Comparison of ENCODE assay signal across 12 cellular contexts in genomic region chr2:237614151-237614720, GRCh38. TPM values are rescaled to one million over a fixed set of nuclear protein-coding genes. Genes with fewer than 3 reads are reported as not detected.
A peak's percentile ranks its signal among the peaks of the same experiment; 100 is the strongest.
DNase-seq lines count a peak whose midpoint lies in the region; ATAC-seq and TF ChIP-seq lines count a peak whose summit lies in the region.
"Had no signal": no experiment of that assay in that cellular context is flagged by ENCODE, and none has a peak within 500 bp of the region (broad histone marks: within the 10 kb centered on the region; RNA-seq: fewer than 3 reads in every experiment).

No MANE protein-coding gene starts in this region.

- no peak for ATAC-seq in GM21576 (IDR thresholded peaks at IDR 0.05; ENCODE audit: unreplicated experiment)
- no peak for ATAC-seq in HG03095 (IDR thresholded peaks at IDR 0.05; ENCODE audit: unreplicated experiment)

- peaks cover 14% of the 10 kb centered on the region for H3K27me3 Mint-ChIP-seq in activated CD4-positive, alpha-beta memory T cell treated with anti-CD3 and anti-CD28 coated beads, Interleukin-2, amount 10 ng/mL, durations not matched to agents 7 days and 5 days

- CTCF ChIA-PET in AG04450 (lab: Charles Lee): interaction anchor here (1.1 kb wide), 1 partner anchor 12 kb away, joined by 3 read pairs; no protein-coding TSS in a partner anchor
- CTCF ChIA-PET in activated CD4-positive, alpha-beta memory T cell treated with anti-CD3 and anti-CD28 coated beads, Interleukin-2, amount 10 ng/mL, durations not matched to agents 7 days and 5 days (lab: Charles Lee): no interaction called here

- no peak overlapping the region for H3K27ac Mint-ChIP-seq in activated CD4-positive, alpha-beta memory T cell treated with anti-CD3 and anti-CD28 coated beads, Interleukin-2, amount 10 ng/mL, durations not matched to agents 7 days and 5 days
- H3K27ac Mint-ChIP-seq: activated T-helper 1 cell treated with anti-CD3 and anti-CD28 coated beads, Interleukin-12 subunit alpha, Interleukin-12 subunit beta, Interleukin-2, Interleukin-4 antibody, amounts not matched to agents 30 ng/mL and 10 ng/mL and 1 ng/mL, durations not matched to agents 14 hours and 24 hours and 36 hours had no signal

- H3K27me3 ChIP-seq in AG04450 (ENCODE audit: control insufficient read depth, insufficient read depth, low read length): no peaks in the 10 kb centered on the region

- no peak overlapping the region for H3K27ac ChIP-seq in AG04450 (ENCODE audit: low read depth, low read length)

- peak; percentile 5; the same call in 1 of the 2 replicates for TF ChIP-seq CTCF in AG04450 (IDR thresholded peaks at IDR 0.05; ENCODE audit: low read depth, low read length)
- TF ChIP-seq CTCF in GM12875 (IDR thresholded peaks at IDR 0.05; ENCODE audit: borderline replicate concordance, insufficient read depth, low read depth, low read length): peak; percentile 17; the same call in 1 of the 2 replicates

- no peaks in the 10 kb centered on the region for H3K9me3 ChIP-seq in AG04450 (ENCODE audit: control insufficient read depth, insufficient read depth, low read length)

- no peaks in the 10 kb centered on the region for H3K9me3 Mint-ChIP-seq in activated CD4-positive, alpha-beta memory T cell treated with anti-CD3 and anti-CD28 coated beads, Interleukin-2, amount 10 ng/mL, durations not matched to agents 7 days and 5 days
- H3K9me3 Mint-ChIP-seq: activated T-helper 1 cell treated with anti-CD3 and anti-CD28 coated beads, Interleukin-12 subunit alpha, Interleukin-12 subunit beta, Interleukin-2, Interleukin-4 antibody, amounts not matched to agents 30 ng/mL and 10 ng/mL and 1 ng/mL, durations not matched to agents 14 hours and 24 hours and 36 hours had no signal

- H3K4me1 Mint-ChIP-seq in activated CD4-positive, alpha-beta memory T cell treated with anti-CD3 and anti-CD28 coated beads, Interleukin-2, amount 10 ng/mL, durations not matched to agents 7 days and 5 days: peaks cover 18% of the 10 kb centered on the region

- H3K36me3 Mint-ChIP-seq in activated CD4-positive, alpha-beta memory T cell treated with anti-CD3 and anti-CD28 coated beads, Interleukin-2, amount 10 ng/mL, durations not matched to agents 7 days and 5 days (ENCODE audit: low read depth): no peaks in the 10 kb centered on the region

- H3K4me3 Mint-ChIP-seq in activated CD4-positive, alpha-beta memory T cell treated with anti-CD3 and anti-CD28 coated beads, Interleukin-2, amount 10 ng/mL, durations not matched to agents 7 days and 5 days: no peak overlapping the region
- H3K4me3 Mint-ChIP-seq: activated T-helper 1 cell treated with anti-CD3 and anti-CD28 coated beads, Interleukin-12 subunit alpha, Interleukin-12 subunit beta, Interleukin-2, Interleukin-4 antibody, amounts not matched to agents 30 ng/mL and 10 ng/mL and 1 ng/mL, durations not matched to agents 14 hours and 24 hours and 36 hours had no signal

- H3K4me3 ChIP-seq in AG04450 (ENCODE audit: low read depth, low read length) (no peak overlapping the region), GM12875 (ENCODE audit: low read depth, low read length) (no peak overlapping the region)

- POLR2A ChIA-PET in AG04450 (lab: Yijun Ruan, JAX): no interaction called here
- POLR2A ChIA-PET in activated CD4-positive, alpha-beta memory T cell treated with anti-CD3 and anti-CD28 coated beads, Interleukin-2, amount 10 ng/mL, durations not matched to agents 7 days and 5 days (lab: Charles Lee): no interaction called here

- DNase-seq in AG04450 (ENCODE audit: low read depth, low spot score) (no peak), SW480 (ENCODE audit: low spot score) (peak; percentile 86), left kidney (ENCODE audit: low read depth, low spot score) (peak; percentile 67), RPMI8226 (no peak)
- no peak for DNase-seq in activated CD4-positive, alpha-beta memory T cell treated with anti-CD3 and anti-CD28 coated beads, Interleukin-2, amount 10 ng/mL, durations not matched to agents 7 days and 5 days
- DNase-seq: DMS79 treated with DMSO at 0.1 percent for 48 hours had no signal

RNA-seq across cellular contexts. Expression of gene LRRFIP1, which starts 13.2 kb away (rescaled TPM):
- 55.2 and 71.1 TPM in 2 replicates for polyA plus RNA-seq in AG04450 (2011; rRNA removed)
- 47.3 TPM in 2 replicates for polyA minus RNA-seq in AG04450 (2011; rRNA and poly(A)+ RNA removed)
- 100 to 1,000 TPM; 242 to 248 TPM for total RNA-seq in activated CD4-positive, alpha-beta memory T cell treated with anti-CD3 and anti-CD28 coated beads, Interleukin-2, amount 10 ng/mL, durations not matched to agents 7 days and 5 days

RNA-seq across cellular contexts. Expression of gene RAB17, which starts 23.7 kb away (rescaled TPM):
- polyA plus RNA-seq in AG04450 (2011; rRNA removed): 0.10 and 0.21 TPM in 2 replicates
- 0.55 TPM in 1 of 2 replicates, not detected in the other for polyA minus RNA-seq in AG04450 (2011; rRNA and poly(A)+ RNA removed)
- not detected for total RNA-seq in activated CD4-positive, alpha-beta memory T cell treated with anti-CD3 and anti-CD28 coated beads, Interleukin-2, amount 10 ng/mL, durations not matched to agents 7 days and 5 days
- total RNA-seq: activated T-helper 1 cell treated with anti-CD3 and anti-CD28 coated beads, Interleukin-12 subunit alpha, Interleukin-12 subunit beta, Interleukin-2, Interleukin-4 antibody, amounts not matched to agents 30 ng/mL and 10 ng/mL and 1 ng/mL, durations not matched to agents 14 hours and 24 hours and 36 hours had no signal

RNA-seq across cellular contexts. Expression of gene PRLH, which starts 47.9 kb away (rescaled TPM):
- polyA plus RNA-seq in AG04450 (2011; rRNA removed): not detected in 2 replicates
- not detected in 2 replicates for polyA minus RNA-seq in AG04450 (2011; rRNA and poly(A)+ RNA removed)
- total RNA-seq in activated CD4-positive, alpha-beta memory T cell treated with anti-CD3 and anti-CD28 coated beads, Interleukin-2, amount 10 ng/mL, durations not matched to agents 7 days and 5 days: not detected
- total RNA-seq: activated T-helper 1 cell treated with anti-CD3 and anti-CD28 coated beads, Interleukin-12 subunit alpha, Interleukin-12 subunit beta, Interleukin-2, Interleukin-4 antibody, amounts not matched to agents 30 ng/mL and 10 ng/mL and 1 ng/mL, durations not matched to agents 14 hours and 24 hours and 36 hours; omental fat pad; SK-MEL-5 had no signal

Comparison
In these comparisons a context has a peak if more than half of its experiments do, and no peak if none do; other contexts are left out.
1. DNase-seq: peak in SW480 (single experiment) and left kidney (single experiment); none in AG04450 (single experiment), RPMI8226 (single experiment) and activated CD4-positive, alpha-beta memory T cell treated with anti-CD3 and anti-CD28 coated beads, Interleukin-2, amount 10 ng/mL, durations not matched to agents 7 days and 5 days (single experiment).